ENCODE assay signal across 7 cellular contexts in genomic region chr15:31265090-31265870, GRCh38.
DNase-seq lines count a peak whose midpoint lies in the region; ATAC-seq and TF ChIP-seq lines count a peak whose summit lies in the region.

No MANE protein-coding gene starts in this region.

- H3K9me3 ChIP-seq in KOPT-K1 (ENCODE audit: insufficient read depth, low read length, poor library complexity, severe bottlenecking), result no peaks in the 10 kb centered on the region

- H3K4me3 ChIP-seq in coronary artery, result no peak overlapping the region

- intact Hi-C loops in sciatic nerve (cut with DNase I), result no loop called here

- peak overlapping the region; percentile 87 for H3K27ac ChIP-seq in KOPT-K1 (ENCODE audit: low read depth, low read length, poor library complexity, severe bottlenecking)
- no peak overlapping the region for H3K27ac ChIP-seq in coronary artery

- ATAC-seq in GM19324 (IDR thresholded peaks at IDR 0.05; ENCODE audit: low FRiP score, unreplicated experiment), result peak; percentile 1
- ATAC-seq in sciatic nerve, result peak; percentile 11
- ATAC-seq in GM19035 (IDR thresholded peaks at IDR 0.05; ENCODE audit: unreplicated experiment), result no peak

- DNase-seq in coronary artery (ENCODE audit: low spot score) (peak; percentile 59), sciatic nerve (ENCODE audit: low spot score) (peak; percentile 54), retina (no peak)
- no peak for DNase-seq in stimulated activated naive CD4-positive, alpha-beta T cell treated with Interleukin-2 at 50 U/mL for 16 hours (lab: John Stamatoyannopoulos, UW)

- TF ChIP-seq CTCF in coronary artery (IDR thresholded peaks at IDR 0.05), result no peak

- H3K36me3 ChIP-seq in KOPT-K1 (ENCODE audit: insufficient read depth, low read length), result no peaks in the 10 kb centered on the region

Comparison
In these comparisons a context has a peak if more than half of its experiments do, and no peak if none do; other contexts are left out.
1. DNase-seq: peak in coronary artery (single experiment) and sciatic nerve (single experiment); none in stimulated activated naive CD4-positive, alpha-beta T cell treated with Interleukin-2 at 50 U/mL for 16 hours (single experiment) and retina (single experiment).